11 cellular contexts compared by ENCODE assay signal in the genomic region with DNA sequence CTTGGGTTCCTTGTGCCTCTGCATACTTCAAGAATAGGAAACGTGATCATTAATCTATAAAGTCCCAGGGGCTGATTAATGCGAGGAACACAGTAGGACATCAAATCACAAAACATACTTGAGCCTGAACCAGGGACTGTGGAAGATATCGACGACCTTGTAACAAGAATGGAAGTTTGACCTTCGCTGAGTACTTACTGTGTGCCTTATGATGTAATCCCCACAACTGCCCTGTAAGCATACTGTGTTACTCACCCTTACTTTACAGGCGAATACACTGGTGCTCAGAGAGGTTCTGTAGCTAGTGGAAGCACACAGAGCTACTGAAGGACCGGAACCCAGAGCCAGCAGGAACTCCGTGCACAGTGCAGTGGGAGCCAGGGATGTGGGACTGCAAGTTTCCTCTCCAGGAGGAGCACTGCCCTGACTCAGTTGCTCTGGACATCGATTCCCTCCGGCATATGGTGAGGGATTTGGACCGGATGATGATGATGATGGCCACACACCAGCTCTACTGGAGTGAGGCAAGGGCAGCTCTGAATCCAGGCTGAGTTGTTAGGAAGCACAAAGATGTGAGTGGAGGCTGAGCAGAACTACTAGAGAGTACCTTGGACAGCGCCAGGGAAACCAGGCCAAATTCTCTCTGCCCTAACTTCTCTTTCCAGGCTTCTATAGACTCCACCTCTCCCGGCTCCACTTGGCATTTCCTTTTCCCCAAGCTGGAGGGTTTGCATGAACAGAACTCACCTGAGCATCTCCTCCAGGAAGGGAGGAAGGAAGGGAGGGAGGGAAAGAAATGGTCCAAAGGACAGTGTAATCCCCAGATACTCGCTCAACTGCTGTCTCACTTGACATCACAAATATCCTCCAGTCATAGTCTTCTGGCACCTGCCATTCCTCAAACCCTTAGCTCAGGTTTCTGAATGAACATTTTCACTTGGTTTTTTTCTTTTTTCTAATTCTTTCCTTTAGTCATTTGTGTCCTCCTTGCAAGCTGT. TPM values are rescaled to one million over a fixed set of nuclear protein-coding genes. Genes with fewer than 3 reads are reported as not detected.
A peak's percentile ranks its signal among the peaks of the same experiment; 100 is the strongest.
DNase-seq lines count a peak whose midpoint lies in the region; ATAC-seq, FAIRE-seq and TF ChIP-seq lines count a peak whose summit lies in the region.
"Had no signal": no experiment of that assay in that cellular context is flagged by ENCODE, and none has a peak within 500 bp of the region (broad histone marks: within the 10 kb centered on the region; RNA-seq: fewer than 3 reads in every experiment).

No MANE protein-coding gene starts in this region.

- no peak overlapping the region for H3K4me2 ChIP-seq in GM12878 (ENCODE audit: control insufficient read depth, insufficient read depth)

- H3K4me3 Mint-ChIP-seq in CD8-positive, alpha-beta T cell: peak overlapping the region; percentile 26

- H2AFZ ChIP-seq in GM12878 (ENCODE audit: control insufficient read depth, low read depth, low read length): no peak overlapping the region

- H3K79me2 ChIP-seq in GM12878 (ENCODE audit: control insufficient read depth, insufficient read depth, low read length): no peaks in the 10 kb centered on the region

- in situ Hi-C loops in KBM-7 (cut with MboI; ENCODE audit: low pct_unique_long_range_greater_than_20kb, low sequenced_read_pairs): no loop called here
- in situ Hi-C loops in GM12878 (cut with MboI): no loop called here

- TF ChIP-seq CTCF in CD8-positive, alpha-beta T cell (IDR thresholded peaks at IDR 0.05): no peak
- no peak for TF ChIP-seq CTCF in GM12878 (IDR thresholded peaks at IDR 0.05 in 2 of 3, conservative IDR thresholded peaks at IDR 0.05 in 1 of 3; ENCODE audit: control insufficient read depth in 2 of 3, extremely low read depth in 1 of 3, insufficient read depth in 1 of 3, low read depth in 3 of 3, low read length in 3 of 3)

- intact Hi-C loops in CD8-positive, alpha-beta T cell (cut with DNase I, micrococcal nuclease): no loop called here
- intact Hi-C loops in GM12878 (cut with micrococcal nuclease; ENCODE audit: unreplicated experiment): no loop called here

- no peaks in the 10 kb centered on the region for H3K36me3 Mint-ChIP-seq in CD8-positive, alpha-beta T cell

- no peak for TF ChIP-seq RAD21 in GM12878 (IDR thresholded peaks at IDR 0.05; ENCODE audit: insufficient read depth, low read depth, low read length)

- H3K9me3 Mint-ChIP-seq in CD8-positive, alpha-beta T cell: no peaks in the 10 kb centered on the region

- 53% methylated on average over 14 of the region's 14 CpGs for WGBS in GM12878 (ENCODE audit: insufficient coverage, insufficient replicate concordance, low lambda C conversion rate, missing lambda C conversion rate)

- H3K27ac ChIP-seq in CD8-positive, alpha-beta T cell (ENCODE audit: low read depth, low read length): no peak overlapping the region
- no peak overlapping the region for H3K27ac ChIP-seq in GM12878 (ENCODE audit: control insufficient read depth, insufficient read depth)

- no TSS peak for BruUV-seq in GM12878 (replicated peaks; lab: Mats Ljungman, UMichigan)

- no peak for DNase-seq in CD8-positive, alpha-beta T cell
- DNase-seq in KBM-7 (peak; percentile 35), GM12878 (ENCODE audit: low read depth, low spot score) (no peak), left kidney (ENCODE audit: low read depth, low spot score) (peak; percentile 85), NCI-H2107 treated with DMSO at 0.1 percent for 48 hours (lab: John Stamatoyannopoulos, UW; ENCODE audit: unreplicated experiment) (no peak), NCI-H2081 (lab: John Stamatoyannopoulos, UW) (no peak)
- DNase-seq: cerebellar nuclear complex, mucosa of descending colon, NCI-H187 treated with DMSO at 0.1 percent for 48 hours had no signal

- POLR2A ChIA-PET in CD8-positive, alpha-beta T cell (lab: Charles Lee): no interaction called here
- POLR2A ChIA-PET in GM12878 (lab: Charles Lee): no interaction called here

- peaks cover 4% of the 10 kb centered on the region for H3K27me3 ChIP-seq in CD8-positive, alpha-beta T cell (ENCODE audit: insufficient read depth, low read length)
- H3K27me3 ChIP-seq in GM12878 (replicated peaks in 1 of 2; ENCODE audit: control insufficient read depth in 2 of 2, insufficient read depth in 2 of 2, low read length in 1 of 2): peaks cover 5 to 12% of the 10 kb centered on the region in 2 experiments; a peak in 3 of 4 replicates

- H3K36me3 ChIP-seq in CD8-positive, alpha-beta T cell (ENCODE audit: insufficient read depth, low read length): no peaks in the 10 kb centered on the region
- no peaks in the 10 kb centered on the region for H3K36me3 ChIP-seq in GM12878 (ENCODE audit: control insufficient read depth in 2 of 2, insufficient read depth in 2 of 2, low read length in 1 of 2)

- no peak for TF ChIP-seq POLR2A in GM12878 (IDR thresholded peaks at IDR 0.05; ENCODE audit: low read depth, low read length)

- H3K4me1 ChIP-seq in CD8-positive, alpha-beta T cell (ENCODE audit: insufficient read depth, low read length): no peaks in the 10 kb centered on the region
- H3K4me1 ChIP-seq in GM12878 (ENCODE audit: control insufficient read depth, insufficient read depth, low read length): no peaks in the 10 kb centered on the region

- no peaks in the 10 kb centered on the region for H3K9me3 ChIP-seq in CD8-positive, alpha-beta T cell (ENCODE audit: low read length)
- no peaks in the 10 kb centered on the region for H3K9me3 ChIP-seq in GM12878 (replicated peaks; ENCODE audit: control insufficient read depth, insufficient read depth, low read length)
- H3K9me3 ChIP-seq: mucosa of descending colon had no signal

- no peak overlapping the region for H3K9ac ChIP-seq in GM12878 (ENCODE audit: control insufficient read depth, insufficient read depth, low read length)

- peaks cover 48% of the 10 kb centered on the region for H3K27me3 Mint-ChIP-seq in CD8-positive, alpha-beta T cell (ENCODE audit: low read depth)

- peaks cover 9% of the 10 kb centered on the region for H3K4me1 Mint-ChIP-seq in CD8-positive, alpha-beta T cell (ENCODE audit: low read depth)

- RAD21 ChIA-PET in GM12878 (lab: Charles Lee; ENCODE audit: unreplicated experiment): no interaction called here

- TF ChIP-seq EP300 in GM12878 (IDR thresholded peaks at IDR 0.05; ENCODE audit: borderline replicate concordance in 1 of 2, control insufficient read depth in 1 of 2, low read depth in 2 of 2, low read length in 2 of 2): no peak

- no peaks in the 10 kb centered on the region for H4K20me1 ChIP-seq in GM12878 (ENCODE audit: control insufficient read depth, insufficient read depth)

- H3K27ac Mint-ChIP-seq in CD8-positive, alpha-beta T cell: no peak overlapping the region

- CTCF ChIA-PET in CD8-positive, alpha-beta T cell (lab: Charles Lee): no interaction called here
- CTCF ChIA-PET in GM12878 (lab: Yijun Ruan, JAX): interaction anchor here (1.1 kb wide), 1 partner anchor 394 kb away, joined by 3 read pairs; no protein-coding TSS in a partner anchor

- H3K4me3 ChIP-seq in CD8-positive, alpha-beta T cell (ENCODE audit: low read depth, low read length): no peak overlapping the region
- no peak overlapping the region for H3K4me3 ChIP-seq in GM12878
- H3K4me3 ChIP-seq: mucosa of descending colon had no signal

- ATAC-seq in CD8-positive, alpha-beta T cell: no peak
- no peak for ATAC-seq in GM12878
- no peak for ATAC-seq in HG03159 (IDR thresholded peaks at IDR 0.05; ENCODE audit: unreplicated experiment)
- no peak for ATAC-seq in GM21360 (IDR thresholded peaks at IDR 0.05; ENCODE audit: unreplicated experiment)
- ATAC-seq: mucosa of descending colon had no signal

- FAIRE-seq in GM12878 (lab: Jason Lieb, UNC): no peak

- SMC1A ChIA-PET in GM12878 (lab: Charles Lee; ENCODE audit: uncharacterized antibody, unreplicated experiment): no interaction called here

TF ChIP-seq in GM12878, 131 proteins besides CTCF, POLR2A, EP300 and RAD21 (continues in another document):
- no peak for TF ChIP-seq ASH2L (IDR thresholded peaks at IDR 0.05; ENCODE audit: borderline replicate concordance, low read depth)

RNA-seq across cellular contexts. Expression of a gene that starts 1.5 kb away (rescaled TPM):
- not detected for total RNA-seq in CD8-positive, alpha-beta T cell
- not detected in 2 replicates for total RNA-seq in GM12878 (2013; cell fraction: nucleolus; rRNA removed)
- total RNA-seq in GM12878 (2014; rRNA removed) (0.06 and 0.33 TPM in 2 replicates), GM12878 (2014; rRNA removed; fragmentation: Illumina TruSeq; extraction: Trizol) (0.04 and 0.05 TPM in 2 replicates), GM12878 (2021) (1.4 TPM in 1 of 2 replicates, not detected in the other)
- not detected for polyA plus RNA-seq in GM12878 (2011; ENCODE audit: low read depth)
- polyA plus RNA-seq in GM12878 (2011; rRNA removed) (not detected in 2 replicates), GM12878 (2014; fragmentation: Illumina TruSeq; extraction: Trizol) (0.06 TPM in 1 of 2 replicates, not detected in the other), GM12878 (2014; fragmentation: Nextera tagmentation; extraction: Ambion mirVana) (under 1 TPM; 0.02 to 0.05 TPM), GM12878 (2014; rRNA removed) (0.04 and 0.20 TPM in 2 replicates), GM12878 (2016; fragmentation: Nextera tagmentation; extraction: Ambion mirVana) (1 to 10 TPM in 1 of 2 experiments, not detected in 1; 2.2 TPM)
- polyA plus RNA-seq in GM12878 (2011; cell fraction: cytosol; rRNA removed): under 0.01 and 0.07 TPM in 2 replicates
- polyA plus RNA-seq in GM12878 (2011; cell fraction: nucleus; rRNA removed): 0.37 TPM in 1 of 2 replicates, not detected in the other
- polyA plus RNA-seq in GM12878 (2012): 0.24 and 0.25 TPM in 2 replicates
- not detected in 2 replicates for polyA minus RNA-seq in GM12878 (2011; rRNA and poly(A)+ RNA removed)
- polyA minus RNA-seq in GM12878 (2011; cell fraction: cytosol; rRNA and poly(A)+ RNA removed): not detected in 2 replicates
- polyA minus RNA-seq in GM12878 (2011; cell fraction: nucleus; rRNA and poly(A)+ RNA removed): not detected in 2 replicates

Comparison
In these comparisons a context has a peak if more than half of its experiments do, and no peak if none do; other contexts are left out.
1. DNase-seq: peak in KBM-7 (single experiment) and left kidney (single experiment); none in CD8-positive, alpha-beta T cell (0 of 7), GM12878 (single experiment), NCI-H2107 treated with DMSO at 0.1 percent for 48 hours (single experiment) and NCI-H2081 (0 of 2).